In genomic region chr3:152444029-152444641, GRCh38 we compare ENCODE assay signal across 8 cellular contexts.
DNase-seq lines count a peak whose midpoint lies in the region; ATAC-seq, FAIRE-seq and TF ChIP-seq lines count a peak whose summit lies in the region.

No MANE protein-coding gene starts in this region.

- H3K9me3 Mint-ChIP-seq in endothelial cell (ENCODE audit: unreplicated experiment): no peaks in the 10 kb centered on the region

- H3K4me3 Mint-ChIP-seq in endothelial cell (ENCODE audit: unreplicated experiment): no peak overlapping the region

- no peak for FAIRE-seq in urothelium cell line (lab: Jason Lieb, UNC)

- H3K27ac Mint-ChIP-seq in endothelial cell (ENCODE audit: unreplicated experiment): no peak overlapping the region

- no peaks in the 10 kb centered on the region for H3K27me3 Mint-ChIP-seq in endothelial cell (ENCODE audit: unreplicated experiment)

- DNase-seq in DMS79 treated with DMSO at 0.1 percent for 48 hours (lab: John Stamatoyannopoulos, UW) (peak; percentile 22), DMS79 (lab: John Stamatoyannopoulos, UW) (no peak), RPMI7951 (ENCODE audit: low read depth) (peak; percentile 65), endothelial cell (ENCODE audit: low spot score) (no peak), myocyte (ENCODE audit: low read depth) (peak; percentile 71), urothelium cell line (ENCODE audit: low spot score) (no peak)

- H3K4me1 Mint-ChIP-seq in endothelial cell (ENCODE audit: unreplicated experiment): peaks cover 6% of the 10 kb centered on the region

- ATAC-seq in HG03354 (IDR thresholded peaks at IDR 0.05; ENCODE audit: poor library complexity, severe bottlenecking, unreplicated experiment) (peak; percentile 50), HG02763 (IDR thresholded peaks at IDR 0.05; ENCODE audit: unreplicated experiment) (no peak)

- no peaks in the 10 kb centered on the region for H3K36me3 Mint-ChIP-seq in endothelial cell (ENCODE audit: low read depth, unreplicated experiment)

- TF ChIP-seq CTCF in endothelial cell (IDR thresholded peaks at IDR 0.05; ENCODE audit: unreplicated experiment): peak; percentile 72

Comparison
In these comparisons a context has a peak if more than half of its experiments do, and no peak if none do; other contexts are left out.
1. DNase-seq: peak in DMS79 treated with DMSO at 0.1 percent for 48 hours (single experiment), RPMI7951 (single experiment) and myocyte (single experiment); none in DMS79 (single experiment), endothelial cell (single experiment) and urothelium cell line (single experiment).